In genomic region chr10:102718220-102718619, GRCh38 we compare ENCODE assay signal across 1 cellular context.
TF ChIP-seq lines count a peak whose summit lies in the region.

No MANE protein-coding gene starts in this region.

TF ChIP-seq in K562, 482 proteins besides CTCF, POLR2A, EP300 and RAD21 (continues in another document):
- TF ChIP-seq ETV6 (IDR thresholded peaks at IDR 0.05; ENCODE audit: borderline replicate concordance in 1 of 2, low read depth in 2 of 2, low read length in 1 of 2): no peak
- no peak for TF ChIP-seq ETV6 (CRISPR knock-in tag; IDR thresholded peaks at IDR 0.05; ENCODE audit: borderline replicate concordance)
- no peak for TF ChIP-seq THAP7 (CRISPR knock-in tag; IDR thresholded peaks at IDR 0.05)
- no peak for TF ChIP-seq NFE2L1 (tag; IDR thresholded peaks at IDR 0.05; ENCODE audit: borderline replicate concordance, low read depth)
- TF ChIP-seq ZNF511 (CRISPR knock-in tag; IDR thresholded peaks at IDR 0.05): no peak
- no peak for TF ChIP-seq ZNF398 (CRISPR knock-in tag; IDR thresholded peaks at IDR 0.05)
- TF ChIP-seq RNF2 (IDR thresholded peaks at IDR 0.05): 0 out of 2 replicates have a peak, but pooled peaks have one; percentile 51
- TF ChIP-seq POLR2AphosphoS2 (IDR thresholded peaks at IDR 0.05; ENCODE audit: low read length): no peak
- TF ChIP-seq SRSF3 (IDR thresholded peaks at IDR 0.05; ENCODE audit: insufficient read depth, low read length): no peak
- TF ChIP-seq ARHGAP35 (IDR thresholded peaks at IDR 0.05; ENCODE audit: partially characterized antibody): no peak
- TF ChIP-seq ZNF75A (CRISPR knock-in tag; IDR thresholded peaks at IDR 0.05): no peak
- TF ChIP-seq COPS2 (conservative IDR thresholded peaks at IDR 0.05): no peak
- no peak for TF ChIP-seq CREB1 (IDR thresholded peaks at IDR 0.05)
- TF ChIP-seq CREB1 (CRISPR knock-in tag; IDR thresholded peaks at IDR 0.05): no peak
- TF ChIP-seq MECOM (CRISPR knock-in tag; IDR thresholded peaks at IDR 0.05): no peak
- TF ChIP-seq NCOR1 (IDR thresholded peaks at IDR 0.05): no peak
- no peak for TF ChIP-seq ZKSCAN8 (CRISPR knock-in tag; IDR thresholded peaks at IDR 0.05)
- TF ChIP-seq SMARCA5 (IDR thresholded peaks at IDR 0.05): no peak
- no peak for TF ChIP-seq NUFIP1 (IDR thresholded peaks at IDR 0.05; ENCODE audit: partially characterized antibody)
- TF ChIP-seq BRF2 (IDR thresholded peaks at IDR 0.05; ENCODE audit: borderline replicate concordance, insufficient read depth, insufficient read length): no peak
- TF ChIP-seq RCOR1 (IDR thresholded peaks at IDR 0.05; ENCODE audit: borderline replicate concordance in 1 of 2, low read depth in 2 of 2, low read length in 2 of 2): no peak
- TF ChIP-seq TGIF2 (CRISPR knock-in tag; IDR thresholded peaks at IDR 0.05): no peak
- TF ChIP-seq SPI1 (IDR thresholded peaks at IDR 0.05; ENCODE audit: borderline replicate concordance, low read depth, low read length): peak; percentile 67; the same call in 1 of the 2 replicates
- TF ChIP-seq ILF3 (IDR thresholded peaks at IDR 0.05; ENCODE audit: borderline replicate concordance): no peak
- no peak for TF ChIP-seq PHF20 (IDR thresholded peaks at IDR 0.05; ENCODE audit: partially characterized antibody)
- no peak for TF ChIP-seq ZFP91 (CRISPR knock-in tag; IDR thresholded peaks at IDR 0.05)
- TF ChIP-seq RREB1 (CRISPR knock-in tag; IDR thresholded peaks at IDR 0.05): no peak
- no peak for TF ChIP-seq SNAPC5 (CRISPR knock-in tag; IDR thresholded peaks at IDR 0.05)
- no peak for TF ChIP-seq ZNF3 (CRISPR knock-in tag; IDR thresholded peaks at IDR 0.05)
- no peak for TF ChIP-seq MIER1 (IDR thresholded peaks at IDR 0.05; ENCODE audit: low read depth)
- TF ChIP-seq BCLAF1 (IDR thresholded peaks at IDR 0.05; ENCODE audit: borderline replicate concordance in 1 of 2, control insufficient read depth in 1 of 2, low read depth in 2 of 2, low read length in 1 of 2): no peak
- no peak for TF ChIP-seq TARDBP (IDR thresholded peaks at IDR 0.05)
- TF ChIP-seq SMARCB1 (IDR thresholded peaks at IDR 0.05; ENCODE audit: insufficient read length, low read depth): no peak
- TF ChIP-seq CBFA2T3 (IDR thresholded peaks at IDR 0.05): peak; percentile 50
- TF ChIP-seq PREB (CRISPR knock-in tag; IDR thresholded peaks at IDR 0.05): no peak
- peak; percentile 32; the same call in 1 of the 2 replicates for TF ChIP-seq PKNOX1 (IDR thresholded peaks at IDR 0.05)
- no peak for TF ChIP-seq BRD4 (IDR thresholded peaks at IDR 0.05)
- 0 out of 4 replicates have a peak, but pooled peaks of 1 of the 2 experiments have one; percentile 45 for TF ChIP-seq HDAC1 (IDR thresholded peaks at IDR 0.05)
- TF ChIP-seq ARNT (IDR thresholded peaks at IDR 0.05): no peak
- TF ChIP-seq POLR2AphosphoS5 (IDR thresholded peaks at IDR 0.05; ENCODE audit: control insufficient read depth, insufficient read depth, low read depth, low read length): peak; percentile 25; the same call in 1 of the 2 replicates
- TF ChIP-seq TEAD1 (CRISPR knock-in tag; IDR thresholded peaks at IDR 0.05): no peak
- TF ChIP-seq ILK (tag; IDR thresholded peaks at IDR 0.05; ENCODE audit: borderline replicate concordance, low read depth): no peak
- TF ChIP-seq MEIS2 (IDR thresholded peaks at IDR 0.05; ENCODE audit: partially characterized antibody): peak; percentile 18
- no peak for TF ChIP-seq ZNF280B (CRISPR knock-in tag; IDR thresholded peaks at IDR 0.05)
- no peak for TF ChIP-seq ZNF445 (CRISPR knock-in tag; IDR thresholded peaks at IDR 0.05; ENCODE audit: low read depth)
- TF ChIP-seq THRAP3 (IDR thresholded peaks at IDR 0.05; ENCODE audit: borderline replicate concordance): no peak
- no peak for TF ChIP-seq ATF7 (IDR thresholded peaks at IDR 0.05)
- no peak for TF ChIP-seq GATAD2B (IDR thresholded peaks at IDR 0.05; ENCODE audit: borderline replicate concordance)
- no peak for TF ChIP-seq HEY1 (CRISPR knock-in tag; IDR thresholded peaks at IDR 0.05; ENCODE audit: borderline replicate concordance)
